In the genomic region with DNA sequence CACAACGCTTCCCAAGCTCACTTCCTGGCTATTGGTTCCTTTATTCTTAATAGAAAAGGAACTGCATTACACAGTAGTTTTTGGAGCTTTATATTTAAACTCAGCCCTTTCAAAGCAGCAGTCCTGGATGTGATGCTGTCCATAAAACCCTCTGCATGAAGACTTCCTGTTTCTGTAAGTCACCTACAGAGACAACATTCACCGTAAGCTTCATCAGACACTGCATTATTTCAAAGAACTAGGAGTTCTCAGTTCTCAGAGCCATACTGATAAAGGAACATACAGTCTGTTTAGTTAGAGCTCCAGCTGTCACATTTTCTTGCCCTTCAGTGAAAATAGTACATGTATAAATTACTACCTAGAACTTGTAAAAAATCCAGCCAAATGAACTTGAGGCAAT, we compare ENCODE assay signal across 19 cellular contexts.
DNase-seq lines count a peak whose midpoint lies in the region; ATAC-seq, FAIRE-seq and TF ChIP-seq lines count a peak whose summit lies in the region.
"Had no signal": no experiment of that assay in that cellular context is flagged by ENCODE, and none has a peak within 500 bp of the region (broad histone marks: within the 10 kb centered on the region; RNA-seq: fewer than 3 reads in every experiment).

No MANE protein-coding gene starts in this region.

- in situ Hi-C loops in K562 (cut with MboI), result no loop called here

- no peak overlapping the region for H3K9ac ChIP-seq in K562 (ENCODE audit: insufficient read depth in 1 of 2, low read depth in 2 of 2, low read length in 2 of 2)

- POLR2A ChIA-PET in K562 (lab: Yijun Ruan, JAX), result interaction anchor here (0.5 to 1.5 kb wide), 4 partner anchors 12 to 1086 kb away, joined by 3 to 5 read pairs (median 3); no protein-coding TSS in a partner anchor

- no peaks in the 10 kb centered on the region for H3K27me3 Mint-ChIP-seq in activated naive CD8-positive, alpha-beta T cell
- no peaks in the 10 kb centered on the region for H3K27me3 Mint-ChIP-seq in activated naive CD8-positive, alpha-beta T cell treated with anti-CD3 and anti-CD28 coated beads for 36 hours
- no peaks in the 10 kb centered on the region for H3K27me3 Mint-ChIP-seq in stimulated activated naive B cell treated with anti-CD40 and anti-IgM and Interleukin-4, amounts not matched to agents 10 μg/mL and 1 μg/mL and 100 μg/mL, for 72 hours
- H3K27me3 Mint-ChIP-seq: activated CD4-positive, alpha-beta T cell treated with anti-CD3 and anti-CD28 coated beads, Interleukin-2, amount 10 ng/mL, durations not matched to agents 24 days and 14 days; naive thymus-derived CD8-positive, alpha-beta T cell had no signal

- intact Hi-C loops in K562 (cut with micrococcal nuclease), result no loop called here

- 57% methylated on average over 2 of the region's 2 CpGs for WGBS in K562 (ENCODE audit: insufficient coverage, low coverage, missing lambda C conversion rate)

- peaks cover 3% of the 10 kb centered on the region for H3K36me3 Mint-ChIP-seq in activated naive CD8-positive, alpha-beta T cell
- peaks cover 26% of the 10 kb centered on the region for H3K36me3 Mint-ChIP-seq in activated naive CD8-positive, alpha-beta T cell treated with anti-CD3 and anti-CD28 coated beads for 36 hours
- H3K36me3 Mint-ChIP-seq in stimulated activated naive B cell treated with anti-CD40 and anti-IgM and Interleukin-4, amounts not matched to agents 10 μg/mL and 1 μg/mL and 100 μg/mL, for 72 hours, result peaks cover 12 to 18% of the 10 kb centered on the region in 2 donors

- no peaks in the 10 kb centered on the region for H3K9me3 ChIP-seq in K562 (replicated peaks; ENCODE audit: control insufficient read depth, insufficient read depth, low read depth, low read length)

- H3K4me1 Mint-ChIP-seq in activated naive CD8-positive, alpha-beta T cell (ENCODE audit: low read depth), result peaks cover 27% of the 10 kb centered on the region
- peaks cover 23% of the 10 kb centered on the region for H3K4me1 Mint-ChIP-seq in activated naive CD8-positive, alpha-beta T cell treated with anti-CD3 and anti-CD28 coated beads for 36 hours
- peaks cover 5 to 21% of the 10 kb centered on the region in 2 donors for H3K4me1 Mint-ChIP-seq in stimulated activated naive B cell treated with anti-CD40 and anti-IgM and Interleukin-4, amounts not matched to agents 10 μg/mL and 1 μg/mL and 100 μg/mL, for 72 hours

- no peak for DNase-seq in activated naive CD8-positive, alpha-beta T cell treated with anti-CD3 and anti-CD28 coated beads for 36 hours
- DNase-seq in MV-4-11 (lab: John Stamatoyannopoulos, UW), result peak; percentile 37
- DNase-seq in K562 (ENCODE audit: extremely low read depth in 1 of 4, low spot score in 3 of 4), result no peak
- no peak for DNase-seq in stimulated activated naive B cell treated with anti-CD40 and anti-IgM and Interleukin-4, amounts not matched to agents 10 μg/mL and 1 μg/mL and 100 μg/mL, for 72 hours
- no peak for DNase-seq in medulla oblongata (ENCODE audit: extremely low spot score)
- DNase-seq in stimulated activated naive CD4-positive, alpha-beta T cell treated with Interleukin-2 at 50 U/mL for 16 hours (lab: John Stamatoyannopoulos, UW), result no peak
- no peak for DNase-seq in substantia nigra (lab: John Stamatoyannopoulos, UW)
- DNase-seq: activated CD4-positive, alpha-beta T cell treated with anti-CD3 and anti-CD28 coated beads, Interleukin-2, amount 10 ng/mL, durations not matched to agents 24 days and 14 days; activated T-cell treated with anti-CD3 and anti-CD28 coated beads, Interleukin-2, amount 50 U/mL, for 48 hours; amniotic stem cell; Calu3; GOT3; heart right ventricle; NCI-H2029; NCI-H82 had no signal

- H3K4me2 ChIP-seq in K562 (ENCODE audit: insufficient read depth, low read length), result no peak overlapping the region

- no peak for ATAC-seq in K562
- ATAC-seq in stimulated activated naive B cell treated with anti-CD40 and anti-IgM and Interleukin-4, amounts not matched to agents 10 μg/mL and 1 μg/mL and 100 μg/mL, for 72 hours (replicated peaks), result peak; percentile 68 to 69

- no peaks in the 10 kb centered on the region for H3K9me1 ChIP-seq in K562 (ENCODE audit: control insufficient read depth, insufficient read depth, low read length)

- no peak for TF ChIP-seq RAD21 in K562 (CRISPR knock-in tag; conservative IDR thresholded peaks at IDR 0.05 in 1 of 2, IDR thresholded peaks at IDR 0.05 in 1 of 2)

- no peak for TF ChIP-seq CTCF in K562 (IDR thresholded peaks at IDR 0.05 in 2 of 3, conservative IDR thresholded peaks at IDR 0.05 in 1 of 3; ENCODE audit: insufficient read depth in 2 of 3, low read depth in 1 of 3, low read length in 3 of 3)

- no peak for TF ChIP-seq POLR2A in K562 (conservative IDR thresholded peaks at IDR 0.05)

- no peak overlapping the region for H2AFZ ChIP-seq in K562 (ENCODE audit: low read depth, low read length)

- no peaks in the 10 kb centered on the region for H3K4me1 ChIP-seq in K562 (replicated peaks in 1 of 2; ENCODE audit: control insufficient read depth in 2 of 2, insufficient read depth in 2 of 2, low read length in 2 of 2)

- no peak overlapping the region for H3K4me3 Mint-ChIP-seq in activated naive CD8-positive, alpha-beta T cell
- no peak overlapping the region for H3K4me3 Mint-ChIP-seq in activated naive CD8-positive, alpha-beta T cell treated with anti-CD3 and anti-CD28 coated beads for 36 hours
- H3K4me3 Mint-ChIP-seq in stimulated activated naive B cell treated with anti-CD40 and anti-IgM and Interleukin-4, amounts not matched to agents 10 μg/mL and 1 μg/mL and 100 μg/mL, for 72 hours, result no peak overlapping the region
- H3K4me3 Mint-ChIP-seq: activated CD4-positive, alpha-beta T cell treated with anti-CD3 and anti-CD28 coated beads, Interleukin-2, amount 10 ng/mL, durations not matched to agents 24 days and 14 days; T-helper 2 cell treated with Interferon-gamma antibody and Interleukin-4, amounts not matched to agents 5 μg/mL and 100 μg/mL, for 36 hours had no signal

- H3K27ac ChIP-seq in K562 (ENCODE audit: extremely low read depth, low read depth, low read length) (no peak overlapping the region), substantia nigra (ENCODE audit: low read depth, low read length, poor library complexity, severe bottlenecking) (no peak overlapping the region)

- no peak for FAIRE-seq in K562 (lab: Jason Lieb, UNC)
- FAIRE-seq: colon had no signal

- no peaks in the 10 kb centered on the region for H4K20me1 ChIP-seq in K562 (replicated peaks; ENCODE audit: control insufficient read depth, insufficient read depth, low read length)

- no peak for TF ChIP-seq EP300 in K562 (IDR thresholded peaks at IDR 0.05; ENCODE audit: low read length)

- H3K79me2 ChIP-seq in K562 (ENCODE audit: control insufficient read depth, insufficient read depth, low read length), result peaks cover 9% of the 10 kb centered on the region; the same call in 2 of the 3 replicates

- BruUV-seq in K562 (replicated peaks; lab: Mats Ljungman, UMichigan), result no TSS peak

- no peaks in the 10 kb centered on the region for H3K9me3 Mint-ChIP-seq in activated naive CD8-positive, alpha-beta T cell (ENCODE audit: low read depth)
- peaks cover 3% of the 10 kb centered on the region for H3K9me3 Mint-ChIP-seq in activated naive CD8-positive, alpha-beta T cell treated with anti-CD3 and anti-CD28 coated beads for 36 hours
- H3K9me3 Mint-ChIP-seq in stimulated activated naive B cell treated with anti-CD40 and anti-IgM and Interleukin-4, amounts not matched to agents 10 μg/mL and 1 μg/mL and 100 μg/mL, for 72 hours, result no peaks in the 10 kb centered on the region
- H3K9me3 Mint-ChIP-seq: activated CD4-positive, alpha-beta T cell treated with anti-CD3 and anti-CD28 coated beads, Interleukin-2, amount 10 ng/mL, durations not matched to agents 24 days and 14 days; T-helper 2 cell treated with Interferon-gamma antibody and Interleukin-4, amounts not matched to agents 5 μg/mL and 100 μg/mL, for 36 hours had no signal

- CTCF ChIA-PET in K562 (lab: Yijun Ruan, JAX; ENCODE audit: low intra/inter-chr PET ratio), result no interaction called here

- H3K27me3 ChIP-seq in K562 (ENCODE audit: control insufficient read depth in 2 of 2, insufficient read depth in 2 of 2, low read length in 2 of 2), result no peaks in the 10 kb centered on the region
- H3K27me3 ChIP-seq: heart right ventricle had no signal

- peaks cover 6% of the 10 kb centered on the region; the same call in 1 of the 3 replicates for H3K36me3 ChIP-seq in K562 (ENCODE audit: control insufficient read depth, insufficient read depth, low read length)

- no peak overlapping the region for H3K4me3 ChIP-seq in K562
- H3K4me3 ChIP-seq: heart right ventricle had no signal

- H3K27ac Mint-ChIP-seq in activated naive CD8-positive, alpha-beta T cell, result peak overlapping the region; percentile 11
- H3K27ac Mint-ChIP-seq in activated naive CD8-positive, alpha-beta T cell treated with anti-CD3 and anti-CD28 coated beads for 36 hours, result no peak overlapping the region
- H3K27ac Mint-ChIP-seq in stimulated activated naive B cell treated with anti-CD40 and anti-IgM and Interleukin-4, amounts not matched to agents 10 μg/mL and 1 μg/mL and 100 μg/mL, for 72 hours, result no peak overlapping the region
- H3K27ac Mint-ChIP-seq: activated CD4-positive, alpha-beta T cell treated with anti-CD3 and anti-CD28 coated beads, Interleukin-2, amount 10 ng/mL, durations not matched to agents 24 days and 14 days; T-helper 2 cell treated with Interferon-gamma antibody and Interleukin-4, amounts not matched to agents 5 μg/mL and 100 μg/mL, for 36 hours had no signal

TF ChIP-seq in K562, 482 proteins besides CTCF, POLR2A, EP300 and RAD21 (continues in another document):
- no peak for TF ChIP-seq BRF1 (IDR thresholded peaks at IDR 0.05; ENCODE audit: borderline replicate concordance, extremely low read depth, insufficient read length)
- no peak for TF ChIP-seq BRD9 (IDR thresholded peaks at IDR 0.05; ENCODE audit: low read depth, partially characterized antibody)
- no peak for TF ChIP-seq GTF2A2 (tag; IDR thresholded peaks at IDR 0.05)
- TF ChIP-seq, protein P1, sequence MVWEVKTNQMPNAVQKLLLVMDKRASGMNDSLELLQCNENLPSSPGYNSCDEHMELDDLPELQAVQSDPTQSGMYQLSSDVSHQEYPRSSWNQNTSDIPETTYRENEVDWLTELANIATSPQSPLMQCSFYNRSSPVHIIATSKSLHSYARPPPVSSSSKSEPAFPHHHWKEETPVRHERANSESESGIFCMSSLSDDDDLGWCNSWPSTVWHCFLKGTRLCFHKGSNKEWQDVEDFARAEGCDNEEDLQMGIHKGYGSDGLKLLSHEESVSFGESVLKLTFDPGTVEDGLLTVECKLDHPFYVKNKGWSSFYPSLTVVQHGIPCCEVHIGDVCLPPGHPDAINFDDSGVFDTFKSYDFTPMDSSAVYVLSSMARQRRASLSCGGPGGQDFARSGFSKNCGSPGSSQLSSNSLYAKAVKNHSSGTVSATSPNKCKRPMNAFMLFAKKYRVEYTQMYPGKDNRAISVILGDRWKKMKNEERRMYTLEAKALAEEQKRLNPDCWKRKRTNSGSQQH (CRISPR knock-in tag; IDR thresholded peaks at IDR 0.05), result no peak
